In the genomic region with DNA sequence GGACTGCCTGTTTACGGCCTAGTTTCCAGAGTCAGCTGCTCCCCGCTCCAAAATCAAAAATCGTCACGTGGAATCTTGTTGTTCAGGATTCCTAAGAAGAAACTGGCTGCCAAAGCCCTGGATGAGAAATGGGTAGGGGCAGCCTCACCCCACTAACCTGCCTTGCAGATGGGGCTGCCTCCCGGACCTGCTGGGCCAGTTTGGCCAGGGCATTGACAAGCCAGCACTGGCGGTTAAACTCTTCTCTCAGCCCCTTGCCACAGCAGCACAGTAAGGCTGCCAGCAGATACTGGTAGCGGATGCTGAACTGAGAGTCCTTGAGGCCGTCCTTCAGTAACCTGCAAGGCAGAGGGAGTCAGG, we compare ENCODE assay signal across 2 cellular contexts.
TF ChIP-seq lines count a peak whose summit lies in the region.

No MANE protein-coding gene starts in this region.

TF ChIP-seq in liver, 16 proteins besides CTCF, POLR2A, EP300 and RAD21:
- TF ChIP-seq GABPA (IDR thresholded peaks at IDR 0.05 in 1 of 2, conservative IDR thresholded peaks at IDR 0.05 in 1 of 2) (no peak), FOXA1 (IDR thresholded peaks at IDR 0.05) (no peak), RXRA (IDR thresholded peaks at IDR 0.05) (peak in 1 of 2 donors; percentile 14), NR2F2 (IDR thresholded peaks at IDR 0.05) (no peak), TAF1 (conservative IDR thresholded peaks at IDR 0.05) (no peak), HNF4G (IDR thresholded peaks at IDR 0.05) (no peak)
- TF ChIP-seq, protein P1, sequence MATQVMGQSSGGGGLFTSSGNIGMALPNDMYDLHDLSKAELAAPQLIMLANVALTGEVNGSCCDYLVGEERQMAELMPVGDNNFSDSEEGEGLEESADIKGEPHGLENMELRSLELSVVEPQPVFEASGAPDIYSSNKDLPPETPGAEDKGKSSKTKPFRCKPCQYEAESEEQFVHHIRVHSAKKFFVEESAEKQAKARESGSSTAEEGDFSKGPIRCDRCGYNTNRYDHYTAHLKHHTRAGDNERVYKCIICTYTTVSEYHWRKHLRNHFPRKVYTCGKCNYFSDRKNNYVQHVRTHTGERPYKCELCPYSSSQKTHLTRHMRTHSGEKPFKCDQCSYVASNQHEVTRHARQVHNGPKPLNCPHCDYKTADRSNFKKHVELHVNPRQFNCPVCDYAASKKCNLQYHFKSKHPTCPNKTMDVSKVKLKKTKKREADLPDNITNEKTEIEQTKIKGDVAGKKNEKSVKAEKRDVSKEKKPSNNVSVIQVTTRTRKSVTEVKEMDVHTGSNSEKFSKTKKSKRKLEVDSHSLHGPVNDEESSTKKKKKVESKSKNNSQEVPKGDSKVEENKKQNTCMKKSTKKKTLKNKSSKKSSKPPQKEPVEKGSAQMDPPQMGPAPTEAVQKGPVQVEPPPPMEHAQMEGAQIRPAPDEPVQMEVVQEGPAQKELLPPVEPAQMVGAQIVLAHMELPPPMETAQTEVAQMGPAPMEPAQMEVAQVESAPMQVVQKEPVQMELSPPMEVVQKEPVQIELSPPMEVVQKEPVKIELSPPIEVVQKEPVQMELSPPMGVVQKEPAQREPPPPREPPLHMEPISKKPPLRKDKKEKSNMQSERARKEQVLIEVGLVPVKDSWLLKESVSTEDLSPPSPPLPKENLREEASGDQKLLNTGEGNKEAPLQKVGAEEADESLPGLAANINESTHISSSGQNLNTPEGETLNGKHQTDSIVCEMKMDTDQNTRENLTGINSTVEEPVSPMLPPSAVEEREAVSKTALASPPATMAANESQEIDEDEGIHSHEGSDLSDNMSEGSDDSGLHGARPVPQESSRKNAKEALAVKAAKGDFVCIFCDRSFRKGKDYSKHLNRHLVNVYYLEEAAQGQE (IDR thresholded peaks at IDR 0.05), result no peak
- TF ChIP-seq, protein P2, sequence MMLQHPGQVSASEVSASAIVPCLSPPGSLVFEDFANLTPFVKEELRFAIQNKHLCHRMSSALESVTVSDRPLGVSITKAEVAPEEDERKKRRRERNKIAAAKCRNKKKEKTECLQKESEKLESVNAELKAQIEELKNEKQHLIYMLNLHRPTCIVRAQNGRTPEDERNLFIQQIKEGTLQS (IDR thresholded peaks at IDR 0.05), result no peak
- TF ChIP-seq, protein P3, sequence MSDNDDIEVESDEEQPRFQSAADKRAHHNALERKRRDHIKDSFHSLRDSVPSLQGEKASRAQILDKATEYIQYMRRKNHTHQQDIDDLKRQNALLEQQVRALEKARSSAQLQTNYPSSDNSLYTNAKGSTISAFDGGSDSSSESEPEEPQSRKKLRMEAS (IDR thresholded peaks at IDR 0.05), result no peak

TF ChIP-seq in HepG2, 621 proteins besides CTCF, POLR2A, EP300 and RAD21:
- TF ChIP-seq, protein P4, sequence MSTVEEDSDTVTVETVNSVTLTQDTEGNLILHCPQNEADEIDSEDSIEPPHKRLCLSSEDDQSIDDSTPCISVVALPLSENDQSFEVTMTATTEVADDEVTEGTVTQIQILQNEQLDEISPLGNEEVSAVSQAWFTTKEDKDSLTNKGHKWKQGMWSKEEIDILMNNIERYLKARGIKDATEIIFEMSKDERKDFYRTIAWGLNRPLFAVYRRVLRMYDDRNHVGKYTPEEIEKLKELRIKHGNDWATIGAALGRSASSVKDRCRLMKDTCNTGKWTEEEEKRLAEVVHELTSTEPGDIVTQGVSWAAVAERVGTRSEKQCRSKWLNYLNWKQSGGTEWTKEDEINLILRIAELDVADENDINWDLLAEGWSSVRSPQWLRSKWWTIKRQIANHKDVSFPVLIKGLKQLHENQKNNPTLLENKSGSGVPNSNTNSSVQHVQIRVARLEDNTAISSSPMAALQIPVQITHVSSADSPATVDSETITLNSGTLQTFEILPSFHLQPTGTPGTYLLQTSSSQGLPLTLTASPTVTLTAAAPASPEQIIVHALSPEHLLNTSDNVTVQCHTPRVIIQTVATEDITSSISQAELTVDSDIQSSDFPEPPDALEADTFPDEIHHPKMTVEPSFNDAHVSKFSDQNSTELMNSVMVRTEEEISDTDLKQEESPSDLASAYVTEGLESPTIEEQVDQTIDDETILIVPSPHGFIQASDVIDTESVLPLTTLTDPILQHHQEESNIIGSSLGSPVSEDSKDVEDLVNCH (CRISPR knock-in tag; IDR thresholded peaks at IDR 0.05), result no peak
- TF ChIP-seq, protein P5, sequence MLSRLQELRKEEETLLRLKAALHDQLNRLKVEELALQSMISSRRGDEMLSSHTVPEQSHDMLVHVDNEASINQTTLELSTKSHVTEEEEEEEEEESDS (CRISPR knock-in tag; IDR thresholded peaks at IDR 0.05; ENCODE audit: borderline replicate concordance), result no peak
- TF ChIP-seq, protein P6, sequence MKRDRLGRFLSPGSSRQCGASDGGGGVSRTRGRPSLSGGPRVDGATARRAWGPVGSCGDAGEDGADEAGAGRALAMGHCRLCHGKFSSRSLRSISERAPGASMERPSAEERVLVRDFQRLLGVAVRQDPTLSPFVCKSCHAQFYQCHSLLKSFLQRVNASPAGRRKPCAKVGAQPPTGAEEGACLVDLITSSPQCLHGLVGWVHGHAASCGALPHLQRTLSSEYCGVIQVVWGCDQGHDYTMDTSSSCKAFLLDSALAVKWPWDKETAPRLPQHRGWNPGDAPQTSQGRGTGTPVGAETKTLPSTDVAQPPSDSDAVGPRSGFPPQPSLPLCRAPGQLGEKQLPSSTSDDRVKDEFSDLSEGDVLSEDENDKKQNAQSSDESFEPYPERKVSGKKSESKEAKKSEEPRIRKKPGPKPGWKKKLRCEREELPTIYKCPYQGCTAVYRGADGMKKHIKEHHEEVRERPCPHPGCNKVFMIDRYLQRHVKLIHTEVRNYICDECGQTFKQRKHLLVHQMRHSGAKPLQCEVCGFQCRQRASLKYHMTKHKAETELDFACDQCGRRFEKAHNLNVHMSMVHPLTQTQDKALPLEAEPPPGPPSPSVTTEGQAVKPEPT (CRISPR knock-in tag; IDR thresholded peaks at IDR 0.05; ENCODE audit: low read depth), result no peak
- TF ChIP-seq ZNF17 (CRISPR knock-in tag; IDR thresholded peaks at IDR 0.05) (no peak), ZNF616 (CRISPR knock-in tag; IDR thresholded peaks at IDR 0.05; ENCODE audit: low read depth) (no peak), MIXL1 (CRISPR knock-in tag; IDR thresholded peaks at IDR 0.05) (no peak), SMAD3 (CRISPR knock-in tag; IDR thresholded peaks at IDR 0.05) (no peak), NFE2 (CRISPR knock-in tag; IDR thresholded peaks at IDR 0.05) (no peak), ELF3 (CRISPR knock-in tag; IDR thresholded peaks at IDR 0.05) (no peak), ZNF441 (CRISPR knock-in tag; IDR thresholded peaks at IDR 0.05; ENCODE audit: borderline replicate concordance) (no peak), CBFB (CRISPR knock-in tag; IDR thresholded peaks at IDR 0.05) (no peak), TEAD2 (CRISPR knock-in tag; IDR thresholded peaks at IDR 0.05) (no peak), NCOA1 (CRISPR knock-in tag; IDR thresholded peaks at IDR 0.05) (no peak), ZNF703 (CRISPR knock-in tag; IDR thresholded peaks at IDR 0.05; ENCODE audit: borderline replicate concordance) (no peak), ZNF468 (CRISPR knock-in tag; IDR thresholded peaks at IDR 0.05) (no peak)
- TF ChIP-seq, protein P7, sequence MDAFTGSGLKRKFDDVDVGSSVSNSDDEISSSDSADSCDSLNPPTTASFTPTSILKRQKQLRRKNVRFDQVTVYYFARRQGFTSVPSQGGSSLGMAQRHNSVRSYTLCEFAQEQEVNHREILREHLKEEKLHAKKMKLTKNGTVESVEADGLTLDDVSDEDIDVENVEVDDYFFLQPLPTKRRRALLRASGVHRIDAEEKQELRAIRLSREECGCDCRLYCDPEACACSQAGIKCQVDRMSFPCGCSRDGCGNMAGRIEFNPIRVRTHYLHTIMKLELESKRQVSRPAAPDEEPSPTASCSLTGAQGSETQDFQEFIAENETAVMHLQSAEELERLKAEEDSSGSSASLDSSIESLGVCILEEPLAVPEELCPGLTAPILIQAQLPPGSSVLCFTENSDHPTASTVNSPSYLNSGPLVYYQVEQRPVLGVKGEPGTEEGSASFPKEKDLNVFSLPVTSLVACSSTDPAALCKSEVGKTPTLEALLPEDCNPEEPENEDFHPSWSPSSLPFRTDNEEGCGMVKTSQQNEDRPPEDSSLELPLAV (CRISPR knock-in tag; conservative IDR thresholded peaks at IDR 0.05; ENCODE audit: low read depth), result no peak
- TF ChIP-seq, protein P8, sequence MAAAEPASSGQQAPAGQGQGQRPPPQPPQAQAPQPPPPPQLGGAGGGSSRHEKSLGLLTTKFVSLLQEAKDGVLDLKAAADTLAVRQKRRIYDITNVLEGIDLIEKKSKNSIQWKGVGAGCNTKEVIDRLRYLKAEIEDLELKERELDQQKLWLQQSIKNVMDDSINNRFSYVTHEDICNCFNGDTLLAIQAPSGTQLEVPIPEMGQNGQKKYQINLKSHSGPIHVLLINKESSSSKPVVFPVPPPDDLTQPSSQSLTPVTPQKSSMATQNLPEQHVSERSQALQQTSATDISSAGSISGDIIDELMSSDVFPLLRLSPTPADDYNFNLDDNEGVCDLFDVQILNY (CRISPR knock-in tag; conservative IDR thresholded peaks at IDR 0.05), result no peak
- TF ChIP-seq, protein P9, sequence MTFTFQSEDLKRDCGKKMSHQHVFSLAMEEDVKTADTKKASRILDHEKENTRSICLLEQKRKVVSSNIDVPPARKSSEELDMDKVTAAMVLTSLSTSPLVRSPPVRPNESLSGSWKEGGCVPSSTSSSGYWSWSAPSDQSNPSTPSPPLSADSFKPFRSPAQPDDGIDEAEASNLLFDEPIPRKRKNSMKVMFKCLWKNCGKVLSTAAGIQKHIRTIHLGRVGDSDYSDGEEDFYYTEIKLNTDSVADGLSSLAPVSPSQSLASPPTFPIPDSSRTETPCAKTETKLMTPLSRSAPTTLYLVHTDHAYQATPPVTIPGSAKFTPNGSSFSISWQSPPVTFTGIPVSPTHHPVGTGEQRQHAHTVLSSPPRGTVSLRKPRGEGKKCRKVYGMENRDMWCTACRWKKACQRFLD (CRISPR knock-in tag; IDR thresholded peaks at IDR 0.05; ENCODE audit: borderline replicate concordance), result no peak
- TF ChIP-seq, protein P10, sequence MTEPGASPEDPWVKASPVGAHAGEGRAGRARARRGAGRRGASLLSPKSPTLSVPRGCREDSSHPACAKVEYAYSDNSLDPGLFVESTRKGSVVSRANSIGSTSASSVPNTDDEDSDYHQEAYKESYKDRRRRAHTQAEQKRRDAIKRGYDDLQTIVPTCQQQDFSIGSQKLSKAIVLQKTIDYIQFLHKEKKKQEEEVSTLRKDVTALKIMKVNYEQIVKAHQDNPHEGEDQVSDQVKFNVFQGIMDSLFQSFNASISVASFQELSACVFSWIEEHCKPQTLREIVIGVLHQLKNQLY (CRISPR knock-in tag; IDR thresholded peaks at IDR 0.05), result no peak
- TF ChIP-seq, protein P11, sequence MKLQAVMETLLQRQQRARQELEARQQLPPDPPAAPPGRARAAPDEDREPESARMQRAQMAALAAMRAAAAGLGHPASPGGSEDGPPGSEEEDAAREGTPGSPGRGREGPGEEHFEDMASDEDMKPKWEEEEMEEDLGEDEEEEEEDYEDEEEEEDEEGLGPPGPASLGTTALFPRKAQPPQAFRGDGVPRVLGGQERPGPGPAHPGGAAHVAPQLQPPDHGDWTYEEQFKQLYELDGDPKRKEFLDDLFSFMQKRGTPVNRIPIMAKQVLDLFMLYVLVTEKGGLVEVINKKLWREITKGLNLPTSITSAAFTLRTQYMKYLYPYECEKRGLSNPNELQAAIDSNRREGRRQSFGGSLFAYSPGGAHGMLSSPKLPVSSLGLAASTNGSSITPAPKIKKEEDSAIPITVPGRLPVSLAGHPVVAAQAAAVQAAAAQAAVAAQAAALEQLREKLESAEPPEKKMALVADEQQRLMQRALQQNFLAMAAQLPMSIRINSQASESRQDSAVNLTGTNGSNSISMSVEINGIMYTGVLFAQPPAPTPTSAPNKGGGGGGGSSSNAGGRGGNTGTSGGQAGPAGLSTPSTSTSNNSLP (IDR thresholded peaks at IDR 0.05; ENCODE audit: low read depth, low read length), result no peak
